Comparison of ENCODE assay signal across 14 cellular contexts in the genomic region with DNA sequence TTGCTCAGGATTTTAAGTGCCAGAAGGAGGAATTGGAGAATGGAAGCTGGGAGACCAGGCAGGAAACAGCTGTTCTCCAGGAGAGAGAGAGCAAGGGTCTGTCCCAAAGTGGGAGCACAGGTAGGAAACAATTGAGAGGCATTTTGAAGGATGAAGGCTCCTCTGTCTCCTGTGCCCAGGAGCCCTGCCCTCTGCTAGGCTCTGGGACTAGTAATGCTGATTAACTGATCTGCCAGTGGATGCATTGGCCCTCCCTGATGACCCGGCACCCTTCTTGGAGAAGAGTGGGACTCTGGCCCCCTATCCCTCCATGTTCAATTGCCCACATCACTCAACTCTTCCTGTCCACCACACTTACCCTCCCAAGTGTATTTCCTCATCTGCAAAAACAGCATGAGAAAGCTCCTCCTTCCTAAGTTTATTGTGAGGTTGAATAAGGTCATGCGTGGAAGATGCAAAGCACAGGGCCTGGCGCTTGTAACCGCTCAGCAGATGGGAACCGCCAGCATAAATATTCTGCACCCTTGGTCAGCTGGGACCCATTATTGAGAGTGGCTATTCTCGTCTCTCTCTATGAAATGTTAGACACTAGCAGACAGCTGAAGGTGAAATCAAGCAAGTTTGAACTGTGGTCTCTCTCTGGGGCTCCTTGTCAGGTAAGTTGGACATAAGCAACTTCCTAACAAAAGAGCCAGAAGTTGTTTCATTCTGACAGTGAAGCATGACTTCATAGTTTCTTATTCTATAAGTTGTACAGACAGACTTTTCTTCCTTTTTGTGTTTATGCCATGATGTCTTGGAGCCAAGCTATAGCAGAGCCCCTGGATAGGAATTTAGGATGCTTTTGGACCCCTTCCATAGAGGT.
A peak's percentile ranks its signal among the peaks of the same experiment; 100 is the strongest.
DNase-seq lines count a peak whose midpoint lies in the region; ATAC-seq and TF ChIP-seq lines count a peak whose summit lies in the region.
"Had no signal": no experiment of that assay in that cellular context is flagged by ENCODE, and none has a peak within 500 bp of the region (broad histone marks: within the 10 kb centered on the region; RNA-seq: fewer than 3 reads in every experiment).

No MANE protein-coding gene starts in this region.

- TF ChIP-seq CTCF in Peyer's patch (IDR thresholded peaks at IDR 0.05) (no peak), left ventricle myocardium inferior (IDR thresholded peaks at IDR 0.05; ENCODE audit: borderline replicate concordance) (no peak), stomach (IDR thresholded peaks at IDR 0.05) (no peak)

- no peak for TF ChIP-seq POLR2A in Peyer's patch (IDR thresholded peaks at IDR 0.05)
- no peak for TF ChIP-seq POLR2A in stomach (IDR thresholded peaks at IDR 0.05)

- H3K36me3 ChIP-seq in Peyer's patch (no peaks in the 10 kb centered on the region), left ventricle myocardium inferior (no peaks in the 10 kb centered on the region), stomach (no peaks in the 10 kb centered on the region)

- DNase-seq in Peyer's patch: peak in 1 of 3 donors; percentile 50
- no peak for DNase-seq in left ventricle myocardium inferior
- DNase-seq in stomach: no peak
- DNase-seq in NAMALWA (ENCODE audit: low spot score): no peak
- DNase-seq: activated CD4-positive, alpha-beta T cell treated with anti-CD3 and anti-CD28 coated beads, Interleukin-2, amount 10 ng/mL, durations not matched to agents 7 days and 5 days; activated effector memory CD4-positive, alpha-beta T cell treated with Interleukin-2 at 50 U/mL for 16 hours; CD4-positive, alpha-beta T cell; NCI-H82; T-helper 1 cell had no signal

- H3K9me3 ChIP-seq in Peyer's patch (no peaks in the 10 kb centered on the region), left ventricle myocardium inferior (replicated peaks) (no peaks in the 10 kb centered on the region), stomach (no peaks in the 10 kb centered on the region)

- ATAC-seq in HG02885 (IDR thresholded peaks at IDR 0.05; ENCODE audit: poor library complexity, unreplicated experiment) (peak; percentile 73), HG03520 (IDR thresholded peaks at IDR 0.05; ENCODE audit: unreplicated experiment) (no peak), HG02571 (IDR thresholded peaks at IDR 0.05; ENCODE audit: unreplicated experiment) (no peak), HG03097 (IDR thresholded peaks at IDR 0.05; ENCODE audit: low FRiP score, unreplicated experiment) (no peak)
- ATAC-seq: esophagus mucosa had no signal

- peaks cover 0 to 28% (median 2%) of the 10 kb centered on the region in 4 donors for H3K4me1 ChIP-seq in Peyer's patch
- peaks cover 76% of the 10 kb centered on the region for H3K4me1 ChIP-seq in left ventricle myocardium inferior
- peaks cover 0 to 67% (median 40%) of the 10 kb centered on the region in 4 donors for H3K4me1 ChIP-seq in stomach

- TF ChIP-seq EP300 in stomach (IDR thresholded peaks at IDR 0.05): no peak

- H3K27me3 ChIP-seq in Peyer's patch (no peaks in the 10 kb centered on the region), left ventricle myocardium inferior (ENCODE audit: low read depth) (no peaks in the 10 kb centered on the region), stomach (no peaks in the 10 kb centered on the region)

- intact Hi-C loops in left ventricle myocardium inferior (cut with micrococcal nuclease) (no loop called here), stomach (cut with DNase I; ENCODE audit: low total_unique reads) (no loop called here)

- WGBS in stomach, 5 donors: 68 to 89% (median 79%) methylated on average over 6 of the region's 6 CpGs

- no peak overlapping the region for H3K4me3 ChIP-seq in Peyer's patch
- H3K4me3 ChIP-seq in left ventricle myocardium inferior: no peak overlapping the region
- no peak overlapping the region for H3K4me3 ChIP-seq in stomach

- H3K27ac ChIP-seq in Peyer's patch (peak overlapping the region; percentile 61 to 83 (median 66)), left ventricle myocardium inferior (replicated peaks) (peak overlapping the region; percentile 89), stomach (peak overlapping the region in 4 of 5 donors; percentile 71 to 82 (median 72))
